In genomic region chr4:118175506-118175905, GRCh38 we compare ENCODE assay signal across 1 cellular context.
TF ChIP-seq lines count a peak whose summit lies in the region.

No MANE protein-coding gene starts in this region.

TF ChIP-seq in WTC11, 78 proteins besides CTCF, POLR2A, EP300 and RAD21 (continued from another document):
- TF ChIP-seq MAX (CRISPR knock-in tag; IDR thresholded peaks at IDR 0.05): no peak
- TF ChIP-seq E2F4 (CRISPR knock-in tag; IDR thresholded peaks at IDR 0.05; ENCODE audit: borderline replicate concordance, low read depth): no peak
- TF ChIP-seq PREB (CRISPR knock-in tag; IDR thresholded peaks at IDR 0.05; ENCODE audit: borderline replicate concordance): no peak
- no peak for TF ChIP-seq ZNF121 (CRISPR knock-in tag; IDR thresholded peaks at IDR 0.05)
- no peak for TF ChIP-seq ATF6 (CRISPR knock-in tag; IDR thresholded peaks at IDR 0.05)
- no peak for TF ChIP-seq SOX15 (CRISPR knock-in tag; IDR thresholded peaks at IDR 0.05)
- TF ChIP-seq SMAD4 (CRISPR knock-in tag; IDR thresholded peaks at IDR 0.05): no peak
